In the genomic region with DNA sequence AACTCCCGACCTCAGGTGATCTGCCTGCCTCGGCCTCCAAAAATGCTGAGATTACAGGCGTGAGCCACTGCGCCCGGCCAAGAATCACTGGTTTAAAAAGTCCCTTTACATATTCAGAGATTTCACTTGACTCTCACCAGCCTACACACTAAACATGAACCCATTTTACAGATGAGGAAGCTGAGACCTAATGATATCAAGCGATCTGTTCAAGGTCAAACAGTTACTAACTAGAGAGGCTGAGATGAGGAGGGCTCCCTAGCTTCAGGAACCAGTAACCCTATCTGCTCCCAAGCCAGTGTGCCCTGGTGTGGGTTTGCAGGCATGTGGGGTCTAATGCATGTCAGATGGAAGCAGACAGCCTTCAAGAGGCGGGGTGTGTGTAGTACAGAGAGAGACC, we compare ENCODE assay signal across 1 cellular context.
TF ChIP-seq lines count a peak whose summit lies in the region.

No MANE protein-coding gene starts in this region.

TF ChIP-seq in K562, 482 proteins besides CTCF, POLR2A, EP300 and RAD21:
- TF ChIP-seq ZNF274 (IDR thresholded peaks at IDR 0.05; ENCODE audit: borderline replicate concordance, low read depth, low read length) = no peak
- TF ChIP-seq U2AF2 (optimal IDR thresholded peaks at IDR 0.05; ENCODE audit: low read depth, low read length) = no peak
- TF ChIP-seq ADNP (tag; IDR thresholded peaks at IDR 0.05) = 0 out of 2 replicates have a peak, but pooled peaks have one; percentile 34
- TF ChIP-seq, protein P1, sequence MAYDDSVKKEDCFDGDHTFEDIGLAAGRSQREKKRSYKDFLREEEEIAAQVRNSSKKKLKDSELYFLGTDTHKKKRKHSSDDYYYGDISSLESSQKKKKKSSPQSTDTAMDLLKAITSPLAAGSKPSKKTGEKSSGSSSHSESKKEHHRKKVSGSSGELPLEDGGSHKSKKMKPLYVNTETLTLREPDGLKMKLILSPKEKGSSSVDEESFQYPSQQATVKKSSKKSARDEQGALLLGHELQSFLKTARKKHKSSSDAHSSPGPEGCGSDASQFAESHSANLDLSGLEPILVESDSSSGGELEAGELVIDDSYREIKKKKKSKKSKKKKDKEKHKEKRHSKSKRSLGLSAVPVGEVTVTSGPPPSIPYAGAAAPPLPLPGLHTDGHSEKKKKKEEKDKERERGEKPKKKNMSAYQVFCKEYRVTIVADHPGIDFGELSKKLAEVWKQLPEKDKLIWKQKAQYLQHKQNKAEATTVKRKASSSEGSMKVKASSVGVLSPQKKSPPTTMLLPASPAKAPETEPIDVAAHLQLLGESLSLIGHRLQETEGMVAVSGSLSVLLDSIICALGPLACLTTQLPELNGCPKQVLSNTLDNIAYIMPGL (CRISPR knock-in tag; IDR thresholded peaks at IDR 0.05) = no peak
- peak; percentile 54; the same call in 1 of the 2 replicates for TF ChIP-seq BCOR (IDR thresholded peaks at IDR 0.05)
- peak; percentile 77 for TF ChIP-seq RBM25 (IDR thresholded peaks at IDR 0.05; ENCODE audit: low read depth, low read length, severe bottlenecking)
- TF ChIP-seq ESRRA (IDR thresholded peaks at IDR 0.05; ENCODE audit: borderline replicate concordance, low read depth) = peak; percentile 75; the same call in 1 of the 2 replicates
- TF ChIP-seq CHCHD3 (CRISPR knock-in tag; IDR thresholded peaks at IDR 0.05) = no peak
